32 cellular contexts compared by ENCODE assay signal in genomic region chr3:102304550-102304949, GRCh38.
"Had no signal": no experiment of that assay in that cellular context is flagged by ENCODE, and none has a peak within 500 bp of the region (broad histone marks: within the 10 kb centered on the region; RNA-seq: fewer than 3 reads in every experiment).

No MANE protein-coding gene starts in this region.

- ATAC-seq: activated CD8-positive, alpha-beta T cell treated with anti-CD3 and anti-CD28 coated beads for 36 hours; activated naive CD4-positive, alpha-beta T cell treated with anti-CD3 and anti-CD28 coated beads, Interleukin-2, amount 50 U/mL, for 72 hours; activated T-cell treated with anti-CD3 and anti-CD28 coated beads, Interleukin-2, amount 50 U/mL, for 4 hours; activated T-cell treated with anti-CD3 and anti-CD28 coated beads, Interleukin-2, amount 50 U/mL, for 72 hours; activated T-helper 17 cell treated with anti-CD3 and anti-CD28 coated beads, Interleukin-2, amount 50 U/mL, for 72 hours had no signal

- H3K4me3 ChIP-seq: adrenal gland, ascending aorta, cardiac muscle cell had no signal

- FAIRE-seq: bronchial epithelial cell, TTC549 had no signal

- H3K4me1 ChIP-seq: adrenal gland, ascending aorta had no signal

- H3K27me3 ChIP-seq: adrenal gland, ascending aorta, cardiac muscle cell had no signal

- H3K9me3 ChIP-seq: adrenal gland, ascending aorta had no signal

- H3K27ac ChIP-seq: adrenal gland, ascending aorta, cardiac muscle cell, VCaP had no signal

- DNase-seq: activated B cell treated with CpG ODN at 0.5 μM for 24 hours; activated CD4-positive, alpha-beta memory T cell treated with anti-CD3 and anti-CD28 coated beads for 36 hours; activated CD4-positive, alpha-beta T cell treated with anti-CD3 and anti-CD28 coated beads for 4 hours; activated CD4-positive, alpha-beta T cell treated with anti-CD3 and anti-CD28 coated beads, Interleukin-2, amount 10 ng/mL, durations not matched to agents 24 days and 14 days; activated CD4-positive, alpha-beta T cell treated with anti-CD3 and anti-CD28 coated beads, Interleukin-2, amount 50 U/mL, for 1 hour; activated CD4-positive, alpha-beta T cell treated with anti-CD3 and anti-CD28 coated beads, Interleukin-2, amount 50 U/mL, for 4 hours; activated CD4-positive, CD25-positive, alpha-beta regulatory T cell treated with anti-CD3 and anti-CD28 coated beads, Interleukin-2, amount 50 U/mL, for 72 hours; activated CD8-positive, alpha-beta memory T cell treated with anti-CD3 and anti-CD28 coated beads, Interleukin-2, amount 50 U/mL, for 4 hours; activated CD8-positive, alpha-beta T cell treated with anti-CD3 and anti-CD28 coated beads for 36 hours; activated effector memory CD4-positive, alpha-beta T cell treated with anti-CD3 and anti-CD28 coated beads, Interleukin-2, amount 50 U/mL, for 16 hours; activated naive CD4-positive, alpha-beta T cell treated with anti-CD3 and anti-CD28 coated beads, Interleukin-2, amount 10 ng/mL, durations not matched to agents 7 days and 5 days; activated naive CD4-positive, alpha-beta T cell treated with Interleukin-2 at 50 U/mL for 16 hours; activated naive CD8-positive, alpha-beta T cell treated with anti-CD3 and anti-CD28 coated beads for 36 hours; activated T-cell treated with anti-CD3 and anti-CD28 coated beads for 4 hours; activated T-cell treated with anti-CD3 and anti-CD28 coated beads, Interleukin-2, amount 50 U/mL, for 1 hour; activated T-cell treated with anti-CD3 and anti-CD28 coated beads, Interleukin-2, amount 50 U/mL, for 4 hours; activated T-cell treated with anti-CD3 and anti-CD28 coated beads, Interleukin-2, amount 50 U/mL, for 72 hours; adrenal gland; amygdala; anterior cingulate cortex; caudate nucleus; cerebellar nuclear complex; T-helper 1 cell; T-helper 2 cell; T-helper 9 cell had no signal

- H3K36me3 ChIP-seq: adrenal gland, ascending aorta, cardiac muscle cell had no signal
